Comparison of ENCODE assay signal across 17 cellular contexts in genomic region chr3:52649461-52650210, GRCh38. TPM values are rescaled to one million over a fixed set of nuclear protein-coding genes. Genes with fewer than 3 reads are reported as not detected.
DNase-seq lines count a peak whose midpoint lies in the region; ATAC-seq and TF ChIP-seq lines count a peak whose summit lies in the region.
"Had no signal": no experiment of that assay in that cellular context is flagged by ENCODE, and none has a peak within 500 bp of the region (broad histone marks: within the 10 kb centered on the region; RNA-seq: fewer than 3 reads in every experiment).

No MANE protein-coding gene starts in this region.

- peaks cover 62% of the 10 kb centered on the region for H3K36me3 Mint-ChIP-seq in activated CD4-positive, alpha-beta memory T cell treated with anti-CD3 and anti-CD28 coated beads, Interleukin-2, amount 10 ng/mL, durations not matched to agents 7 days and 5 days (ENCODE audit: low read depth)
- peaks cover 51% of the 10 kb centered on the region for H3K36me3 Mint-ChIP-seq in activated CD4-positive, alpha-beta memory T cell treated with anti-CD3 and anti-CD28 coated beads for 36 hours
- peaks cover 17% of the 10 kb centered on the region for H3K36me3 Mint-ChIP-seq in T-helper 17 cell (ENCODE audit: low read depth)

- TF ChIP-seq POLR2A in erythroblast (IDR thresholded peaks at IDR 0.05; ENCODE audit: low read length): no peak

- H3K9me3 ChIP-seq in T-helper 17 cell (ENCODE audit: control insufficient read depth, low read length, poor library complexity, severe bottlenecking): no peaks in the 10 kb centered on the region
- no peaks in the 10 kb centered on the region for H3K9me3 ChIP-seq in subcutaneous abdominal adipose tissue (ENCODE audit: control insufficient read depth in 5 of 5, low read length in 5 of 5)
- H3K9me3 ChIP-seq: pancreas, upper lobe of left lung had no signal

- peak overlapping the region; percentile 24 for H3K27ac ChIP-seq in subcutaneous abdominal adipose tissue (ENCODE audit: low read depth, low read length)
- H3K27ac ChIP-seq: pancreas, upper lobe of left lung had no signal

- H3K36me3 ChIP-seq in subcutaneous abdominal adipose tissue (ENCODE audit: control insufficient read depth in 5 of 5, insufficient read depth in 5 of 5, low read length in 5 of 5): peaks cover 50 to 81% (median 73%) of the 10 kb centered on the region in 5 donors

- H3K4me3 Mint-ChIP-seq in activated CD4-positive, alpha-beta memory T cell treated with anti-CD3 and anti-CD28 coated beads, Interleukin-2, amount 10 ng/mL, durations not matched to agents 7 days and 5 days: no peak overlapping the region
- H3K4me3 Mint-ChIP-seq in activated CD4-positive, alpha-beta memory T cell treated with anti-CD3 and anti-CD28 coated beads for 36 hours: no peak overlapping the region
- H3K4me3 Mint-ChIP-seq in T-helper 17 cell: no peak overlapping the region

- H3K4me1 ChIP-seq in subcutaneous abdominal adipose tissue (ENCODE audit: control insufficient read depth in 5 of 5, insufficient read depth in 5 of 5, low read length in 5 of 5): peaks cover 0 to 8% (median 0%) of the 10 kb centered on the region in 5 donors
- H3K4me1 ChIP-seq: pancreas, upper lobe of left lung had no signal

- POLR2A ChIA-PET in activated CD4-positive, alpha-beta memory T cell treated with anti-CD3 and anti-CD28 coated beads, Interleukin-2, amount 10 ng/mL, durations not matched to agents 7 days and 5 days (lab: Charles Lee): no interaction called here
- POLR2A ChIA-PET in activated CD4-positive, alpha-beta memory T cell treated with anti-CD3 and anti-CD28 coated beads for 36 hours (lab: Charles Lee): no interaction called here

- no peak overlapping the region for H3K4me3 ChIP-seq in fibroblast of mammary gland (ENCODE audit: control insufficient read depth, low read depth, low read length)
- no peak overlapping the region for H3K4me3 ChIP-seq in subcutaneous abdominal adipose tissue (ENCODE audit: low read depth in 1 of 5, low read length in 5 of 5)
- H3K4me3 ChIP-seq: pancreas, upper lobe of left lung had no signal

- TF ChIP-seq CTCF in fibroblast of mammary gland (conservative IDR thresholded peaks at IDR 0.05; ENCODE audit: control insufficient read depth, insufficient read depth, low read depth, low read length): no peak

- no peak for DNase-seq in activated CD4-positive, alpha-beta memory T cell treated with anti-CD3 and anti-CD28 coated beads, Interleukin-2, amount 10 ng/mL, durations not matched to agents 7 days and 5 days
- DNase-seq in activated CD4-positive, alpha-beta memory T cell treated with anti-CD3 and anti-CD28 coated beads for 36 hours: no peak
- DNase-seq in T-helper 17 cell: no peak
- peak; percentile 64 for DNase-seq in fibroblast of mammary gland (ENCODE audit: low read depth)
- no peak for DNase-seq in erythroblast (lab: John Stamatoyannopoulos, UW)
- DNase-seq in NCI-H1694 (lab: John Stamatoyannopoulos, UW): no peak
- no peak for DNase-seq in KBM-7
- DNase-seq: ACHN; dermis blood vessel endothelial cell; KG1; NCI-H1930; NCI-H774; pancreas; Right ventricle myocardium superior; stimulated activated CD4-positive, alpha-beta T cell treated with anti-CD3 and anti-CD28 coated beads, Interleukin-12 subunit alpha, Interleukin-12 subunit beta, amount 100 ng/mL, for 4 hours; upper lobe of left lung had no signal

- no peaks in the 10 kb centered on the region for H3K27me3 Mint-ChIP-seq in activated CD4-positive, alpha-beta memory T cell treated with anti-CD3 and anti-CD28 coated beads, Interleukin-2, amount 10 ng/mL, durations not matched to agents 7 days and 5 days
- no peaks in the 10 kb centered on the region for H3K27me3 Mint-ChIP-seq in activated CD4-positive, alpha-beta memory T cell treated with anti-CD3 and anti-CD28 coated beads for 36 hours
- H3K27me3 Mint-ChIP-seq in T-helper 17 cell: no peaks in the 10 kb centered on the region

- CTCF ChIA-PET in activated CD4-positive, alpha-beta memory T cell treated with anti-CD3 and anti-CD28 coated beads, Interleukin-2, amount 10 ng/mL, durations not matched to agents 7 days and 5 days (lab: Charles Lee): interaction anchor here (0.6 kb wide), 1 partner anchor 43 kb away, joined by 4 read pairs; no protein-coding TSS in a partner anchor
- CTCF ChIA-PET in activated CD4-positive, alpha-beta memory T cell treated with anti-CD3 and anti-CD28 coated beads for 36 hours (lab: Charles Lee): no interaction called here

- intact Hi-C loops in activated CD4-positive, alpha-beta memory T cell treated with anti-CD3 and anti-CD28 coated beads for 36 hours (cut with micrococcal nuclease): no loop called here

- no peaks in the 10 kb centered on the region for H3K27me3 ChIP-seq in subcutaneous abdominal adipose tissue (ENCODE audit: control insufficient read depth in 5 of 5, insufficient read depth in 4 of 5, low read length in 5 of 5)
- H3K27me3 ChIP-seq: pancreas, upper lobe of left lung had no signal

- ATAC-seq in T-helper 17 cell: no peak

- H3K27ac Mint-ChIP-seq in activated CD4-positive, alpha-beta memory T cell treated with anti-CD3 and anti-CD28 coated beads, Interleukin-2, amount 10 ng/mL, durations not matched to agents 7 days and 5 days: peak overlapping the region; percentile 23
- no peak overlapping the region for H3K27ac Mint-ChIP-seq in activated CD4-positive, alpha-beta memory T cell treated with anti-CD3 and anti-CD28 coated beads for 36 hours
- H3K27ac Mint-ChIP-seq in T-helper 17 cell: peak overlapping the region; percentile 67

- peak overlapping the region in 1 of 5 donors; percentile 34 for H3K9ac ChIP-seq in subcutaneous abdominal adipose tissue (ENCODE audit: low read length in 5 of 5)

- H3K9me3 Mint-ChIP-seq in activated CD4-positive, alpha-beta memory T cell treated with anti-CD3 and anti-CD28 coated beads, Interleukin-2, amount 10 ng/mL, durations not matched to agents 7 days and 5 days: no peaks in the 10 kb centered on the region
- no peaks in the 10 kb centered on the region for H3K9me3 Mint-ChIP-seq in activated CD4-positive, alpha-beta memory T cell treated with anti-CD3 and anti-CD28 coated beads for 36 hours

- H3K4me1 Mint-ChIP-seq in activated CD4-positive, alpha-beta memory T cell treated with anti-CD3 and anti-CD28 coated beads, Interleukin-2, amount 10 ng/mL, durations not matched to agents 7 days and 5 days: peaks cover 12% of the 10 kb centered on the region
- peaks cover 8% of the 10 kb centered on the region for H3K4me1 Mint-ChIP-seq in activated CD4-positive, alpha-beta memory T cell treated with anti-CD3 and anti-CD28 coated beads for 36 hours (ENCODE audit: low read depth)
- peaks cover 5% of the 10 kb centered on the region for H3K4me1 Mint-ChIP-seq in T-helper 17 cell

- in situ Hi-C loops in KBM-7 (cut with MboI; ENCODE audit: low pct_unique_long_range_greater_than_20kb, low sequenced_read_pairs): no loop called here

RNA-seq across cellular contexts. Expression of gene PBRM1, which starts 36.1 kb away (rescaled TPM):
- total RNA-seq in activated CD4-positive, alpha-beta memory T cell treated with anti-CD3 and anti-CD28 coated beads, Interleukin-2, amount 10 ng/mL, durations not matched to agents 7 days and 5 days: 10 to 100 TPM; 69.0 to 70.2 TPM
- total RNA-seq in activated CD4-positive, alpha-beta memory T cell treated with anti-CD3 and anti-CD28 coated beads for 36 hours: 10 to 100 TPM; 52.3 to 59.2 TPM
- 10 to 100 TPM; 62.8 to 70.8 TPM for total RNA-seq in T-helper 17 cell

RNA-seq across cellular contexts. Expression of gene GNL3, which starts 36.2 kb away (rescaled TPM):
- 10 to 100 TPM; 66.8 to 67.5 TPM for total RNA-seq in activated CD4-positive, alpha-beta memory T cell treated with anti-CD3 and anti-CD28 coated beads, Interleukin-2, amount 10 ng/mL, durations not matched to agents 7 days and 5 days
- 100 to 1,000 TPM; 167 to 172 TPM for total RNA-seq in activated CD4-positive, alpha-beta memory T cell treated with anti-CD3 and anti-CD28 coated beads for 36 hours
- 100 to 1,000 TPM; 109 to 117 TPM for total RNA-seq in T-helper 17 cell

RNA-seq across cellular contexts. Expression of gene GLT8D1, which starts 56.0 kb away (rescaled TPM):
- 10 to 100 TPM; 43.4 to 46.7 TPM for total RNA-seq in activated CD4-positive, alpha-beta memory T cell treated with anti-CD3 and anti-CD28 coated beads, Interleukin-2, amount 10 ng/mL, durations not matched to agents 7 days and 5 days
- 10 to 100 TPM; 34.1 to 36.9 TPM for total RNA-seq in activated CD4-positive, alpha-beta memory T cell treated with anti-CD3 and anti-CD28 coated beads for 36 hours
- 10 to 100 TPM; 18.9 to 23.0 TPM for total RNA-seq in T-helper 17 cell

RNA-seq across cellular contexts. Expression of gene SPCS1, which starts 56.3 kb away (rescaled TPM):
- 100 to 1,000 TPM; 107 to 108 TPM for total RNA-seq in activated CD4-positive, alpha-beta memory T cell treated with anti-CD3 and anti-CD28 coated beads, Interleukin-2, amount 10 ng/mL, durations not matched to agents 7 days and 5 days
- 100 to 1,000 TPM; 132 TPM for total RNA-seq in activated CD4-positive, alpha-beta memory T cell treated with anti-CD3 and anti-CD28 coated beads for 36 hours
- 10 to 100 TPM; 62.6 to 63.7 TPM for total RNA-seq in T-helper 17 cell
